ENCODE assay signal across 1 cellular context in the genomic region with DNA sequence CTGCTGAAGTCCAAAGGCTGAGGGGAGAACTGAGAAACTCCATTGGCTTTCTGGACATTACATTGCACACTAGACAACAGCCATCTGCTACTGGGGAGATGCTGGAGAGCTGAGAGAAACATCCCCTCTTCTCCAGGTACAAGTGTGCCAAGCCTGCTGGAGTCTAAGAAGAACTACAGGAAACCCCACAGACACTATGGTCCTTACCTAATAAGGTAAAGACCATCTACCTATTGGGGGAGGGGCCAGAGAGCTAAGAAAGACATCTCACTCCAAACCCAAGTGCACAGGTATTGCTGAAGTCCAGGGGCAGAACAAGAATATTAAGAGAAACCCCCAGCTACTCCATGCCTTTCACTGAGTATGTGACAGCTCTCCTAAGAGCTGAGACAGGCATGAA.
TF ChIP-seq lines count a peak whose summit lies in the region.

No MANE protein-coding gene starts in this region.

TF ChIP-seq in WTC11, 78 proteins besides CTCF, POLR2A, EP300 and RAD21 (continued from another document):
- TF ChIP-seq, protein P1, sequence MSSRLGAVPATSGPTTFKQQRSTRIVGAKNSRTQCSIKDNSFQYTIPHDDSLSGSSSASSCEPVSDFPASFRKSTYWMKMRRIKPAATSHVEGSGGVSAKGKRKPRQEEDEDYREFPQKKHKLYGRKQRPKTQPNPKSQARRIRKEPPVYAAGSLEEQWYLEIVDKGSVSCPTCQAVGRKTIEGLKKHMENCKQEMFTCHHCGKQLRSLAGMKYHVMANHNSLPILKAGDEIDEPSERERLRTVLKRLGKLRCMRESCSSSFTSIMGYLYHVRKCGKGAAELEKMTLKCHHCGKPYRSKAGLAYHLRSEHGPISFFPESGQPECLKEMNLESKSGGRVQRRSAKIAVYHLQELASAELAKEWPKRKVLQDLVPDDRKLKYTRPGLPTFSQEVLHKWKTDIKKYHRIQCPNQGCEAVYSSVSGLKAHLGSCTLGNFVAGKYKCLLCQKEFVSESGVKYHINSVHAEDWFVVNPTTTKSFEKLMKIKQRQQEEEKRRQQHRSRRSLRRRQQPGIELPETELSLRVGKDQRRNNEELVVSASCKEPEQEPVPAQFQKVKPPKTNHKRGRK (CRISPR knock-in tag; IDR thresholded peaks at IDR 0.05; ENCODE audit: borderline replicate concordance) = no peak
- TF ChIP-seq OVOL2 (CRISPR knock-in tag; IDR thresholded peaks at IDR 0.05; ENCODE audit: borderline replicate concordance) (no peak), JUN (CRISPR knock-in tag; IDR thresholded peaks at IDR 0.05) (no peak), KAT7 (CRISPR knock-in tag; IDR thresholded peaks at IDR 0.05; ENCODE audit: borderline replicate concordance) (no peak), RELA (CRISPR knock-in tag; IDR thresholded peaks at IDR 0.05; ENCODE audit: borderline replicate concordance) (no peak)
- TF ChIP-seq, protein P2, sequence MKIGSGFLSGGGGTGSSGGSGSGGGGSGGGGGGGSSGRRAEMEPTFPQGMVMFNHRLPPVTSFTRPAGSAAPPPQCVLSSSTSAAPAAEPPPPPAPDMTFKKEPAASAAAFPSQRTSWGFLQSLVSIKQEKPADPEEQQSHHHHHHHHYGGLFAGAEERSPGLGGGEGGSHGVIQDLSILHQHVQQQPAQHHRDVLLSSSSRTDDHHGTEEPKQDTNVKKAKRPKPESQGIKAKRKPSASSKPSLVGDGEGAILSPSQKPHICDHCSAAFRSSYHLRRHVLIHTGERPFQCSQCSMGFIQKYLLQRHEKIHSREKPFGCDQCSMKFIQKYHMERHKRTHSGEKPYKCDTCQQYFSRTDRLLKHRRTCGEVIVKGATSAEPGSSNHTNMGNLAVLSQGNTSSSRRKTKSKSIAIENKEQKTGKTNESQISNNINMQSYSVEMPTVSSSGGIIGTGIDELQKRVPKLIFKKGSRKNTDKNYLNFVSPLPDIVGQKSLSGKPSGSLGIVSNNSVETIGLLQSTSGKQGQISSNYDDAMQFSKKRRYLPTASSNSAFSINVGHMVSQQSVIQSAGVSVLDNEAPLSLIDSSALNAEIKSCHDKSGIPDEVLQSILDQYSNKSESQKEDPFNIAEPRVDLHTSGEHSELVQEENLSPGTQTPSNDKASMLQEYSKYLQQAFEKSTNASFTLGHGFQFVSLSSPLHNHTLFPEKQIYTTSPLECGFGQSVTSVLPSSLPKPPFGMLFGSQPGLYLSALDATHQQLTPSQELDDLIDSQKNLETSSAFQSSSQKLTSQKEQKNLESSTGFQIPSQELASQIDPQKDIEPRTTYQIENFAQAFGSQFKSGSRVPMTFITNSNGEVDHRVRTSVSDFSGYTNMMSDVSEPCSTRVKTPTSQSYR (CRISPR knock-in tag; IDR thresholded peaks at IDR 0.05) = no peak
